22 cellular contexts compared by ENCODE assay signal in genomic region chr20:8219403-8219802, GRCh38.
DNase-seq lines count a peak whose midpoint lies in the region; ATAC-seq, FAIRE-seq and TF ChIP-seq lines count a peak whose summit lies in the region.
"Had no signal": no experiment of that assay in that cellular context is flagged by ENCODE, and none has a peak within 500 bp of the region (broad histone marks: within the 10 kb centered on the region; RNA-seq: fewer than 3 reads in every experiment).

No MANE protein-coding gene starts in this region.

- H4K5ac ChIP-seq in IMR-90 (ENCODE audit: low read depth, low read length) (peak overlapping the region; percentile 79; the same call in 1 of the 2 replicates), mesendoderm (ENCODE audit: low read length) (no peak overlapping the region)

- no peak for TF ChIP-seq EP300 in gastroesophageal sphincter (IDR thresholded peaks at IDR 0.05)

- H3K23ac ChIP-seq in IMR-90 (ENCODE audit: low read depth, low read length), result peak overlapping the region; percentile 31; the same call in 1 of the 2 replicates
- no peak overlapping the region for H3K23ac ChIP-seq in mesendoderm (ENCODE audit: low read length)

- H4K8ac ChIP-seq in IMR-90 (ENCODE audit: low read depth in 2 of 2, low read length in 2 of 2), result peak overlapping the region; percentile 51 to 62; a peak in 3 of 4 replicates
- no peak overlapping the region for H4K8ac ChIP-seq in mesendoderm (ENCODE audit: low read depth, low read length)

- H4K91ac ChIP-seq in IMR-90 (ENCODE audit: insufficient read depth, low read depth, low read length), result peak overlapping the region; percentile 80

- H3K9me3 ChIP-seq in IMR-90 (ENCODE audit: control insufficient read depth, insufficient read depth, low read length) (no peaks in the 10 kb centered on the region), astrocyte (ENCODE audit: insufficient read depth, low read depth, low read length) (no peaks in the 10 kb centered on the region), gastroesophageal sphincter (no peaks in the 10 kb centered on the region)
- H3K9me3 ChIP-seq: BE2C had no signal

- no peak overlapping the region for H3K4me3 ChIP-seq in IMR-90 (ENCODE audit: insufficient read depth, low read depth, low read length)
- no peak overlapping the region for H3K4me3 ChIP-seq in astrocyte (ENCODE audit: insufficient read depth, low read depth, low read length)
- no peak overlapping the region for H3K4me3 ChIP-seq in gastroesophageal sphincter
- H3K4me3 ChIP-seq in mesendoderm (ENCODE audit: low read length), result no peak overlapping the region
- H3K4me3 ChIP-seq: GM12878 had no signal

- no peaks in the 10 kb centered on the region for H3K9me1 ChIP-seq in IMR-90 (ENCODE audit: insufficient read depth, low read length)

- H3K4me3 Mint-ChIP-seq in astrocyte (ENCODE audit: unreplicated experiment), result no peak overlapping the region
- H3K4me3 Mint-ChIP-seq: CD4-positive, CD25-positive, alpha-beta regulatory T cell; CD8-positive, alpha-beta memory T cell; IgD-negative memory B cell had no signal

- H3K4me1 ChIP-seq in IMR-90 (ENCODE audit: control insufficient read depth, insufficient read depth, low read length) (peaks cover 18% of the 10 kb centered on the region), astrocyte (ENCODE audit: insufficient read depth, low read length) (peaks cover 31% of the 10 kb centered on the region), gastroesophageal sphincter (peaks cover 16 to 89% (median 38%) of the 10 kb centered on the region in 3 donors), mesendoderm (ENCODE audit: control insufficient read depth, low read depth, low read length) (no peaks in the 10 kb centered on the region)
- H3K4me1 ChIP-seq: BE2C had no signal

- H3K56ac ChIP-seq in IMR-90 (ENCODE audit: extremely low read depth, insufficient read depth, low read length) (peak overlapping the region; percentile 48; the same call in 1 of the 2 replicates), mesendoderm (ENCODE audit: low read length) (no peak overlapping the region)

- no peaks in the 10 kb centered on the region for H3K36me3 Mint-ChIP-seq in astrocyte (ENCODE audit: low read depth, unreplicated experiment)
- H3K36me3 Mint-ChIP-seq: CD4-positive, CD25-positive, alpha-beta regulatory T cell; IgD-negative memory B cell had no signal

- no peaks in the 10 kb centered on the region for H3K79me2 ChIP-seq in astrocyte (ENCODE audit: insufficient read depth, low read length)
- H3K79me2 ChIP-seq in mesendoderm (ENCODE audit: control insufficient read depth, insufficient read depth, low read length), result no peaks in the 10 kb centered on the region

- TF ChIP-seq CTCF in IMR-90 (conservative IDR thresholded peaks at IDR 0.05; ENCODE audit: low read depth, low read length) (no peak), astrocyte (IDR thresholded peaks at IDR 0.05; ENCODE audit: insufficient read depth, low read depth, low read length) (no peak), gastroesophageal sphincter (IDR thresholded peaks at IDR 0.05) (no peak)

- dilution Hi-C loops in IMR-90 (cut with HindIII; ENCODE audit: low sequenced_read_pairs, unreplicated experiment), result no loop called here

- H3K4me1 Mint-ChIP-seq in astrocyte (ENCODE audit: low read depth, unreplicated experiment), result peaks cover 20% of the 10 kb centered on the region

- H4K20me1 ChIP-seq in IMR-90 (ENCODE audit: insufficient read depth, low read length) (no peaks in the 10 kb centered on the region), astrocyte (ENCODE audit: insufficient read depth, low read length) (no peaks in the 10 kb centered on the region)

- TF ChIP-seq POLR2A in IMR-90 (IDR thresholded peaks at IDR 0.05; ENCODE audit: low read depth, low read length), result no peak
- no peak for TF ChIP-seq POLR2A in gastroesophageal sphincter (IDR thresholded peaks at IDR 0.05)

- in situ Hi-C loops in IMR-90 (cut with MboI; ENCODE audit: low sequenced_read_pairs), result no loop called here

- H2AK5ac ChIP-seq in IMR-90 (ENCODE audit: low read depth, low read length) (no peak overlapping the region), mesendoderm (ENCODE audit: low read length) (no peak overlapping the region)

- no CpG with 5 or more reads among the region's 3 CpGs for WGBS in IMR-90 (ENCODE audit: extremely low coverage in 2 of 2, insufficient read length in 1 of 2), 2 experiments
- 61 to 79% methylated on average over 2 to 3 of the region's 3 CpGs for WGBS in gastroesophageal sphincter (ENCODE audit: low coverage in 1 of 2), 2 donors
- no CpG with 5 or more reads among the region's 3 CpGs for WGBS in mesendoderm (ENCODE audit: extremely low coverage, insufficient coverage, low lambda C conversion rate)

- FAIRE-seq in astrocyte (lab: Jason Lieb, UNC), result no peak
- FAIRE-seq: GM12878, GM19239, HTR-8/SVneo had no signal

- peak overlapping the region; percentile 16; the same call in 1 of the 2 replicates for H3K27ac ChIP-seq in IMR-90 (ENCODE audit: insufficient read depth, low read length)
- no peak overlapping the region for H3K27ac ChIP-seq in astrocyte (ENCODE audit: low read depth, low read length)
- H3K27ac ChIP-seq in gastroesophageal sphincter, result peak overlapping the region in 3 of 4 donors; percentile 5 to 42 (median 26)
- no peak overlapping the region for H3K27ac ChIP-seq in mesendoderm (ENCODE audit: low read depth, low read length)

- peaks cover 7% of the 10 kb centered on the region for H3K9me3 Mint-ChIP-seq in astrocyte (ENCODE audit: unreplicated experiment)

- H3K4me2 ChIP-seq in IMR-90 (ENCODE audit: low read depth, low read length) (no peak overlapping the region; the same call in 1 of the 2 replicates), astrocyte (ENCODE audit: low read length) (peak overlapping the region; percentile 41), mesendoderm (ENCODE audit: low read length) (no peak overlapping the region)

- H3K14ac ChIP-seq in IMR-90 (replicated peaks; ENCODE audit: low read depth, low read length), result peak overlapping the region; percentile 82

- no peaks in the 10 kb centered on the region for H3K27me3 Mint-ChIP-seq in astrocyte (ENCODE audit: low read depth, unreplicated experiment)
- H3K27me3 Mint-ChIP-seq: CD4-positive, CD25-positive, alpha-beta regulatory T cell; CD8-positive, alpha-beta memory T cell had no signal

- peak overlapping the region; percentile 82 for H2BK5ac ChIP-seq in IMR-90 (ENCODE audit: low read depth, low read length, poor library complexity, severe bottlenecking)
- H2BK5ac ChIP-seq in mesendoderm (ENCODE audit: low read length), result no peak overlapping the region

- peak overlapping the region; percentile 82 for H3K4ac ChIP-seq in IMR-90 (ENCODE audit: low read depth, low read length)
- H3K4ac ChIP-seq in mesendoderm (ENCODE audit: low read depth, low read length), result no peak overlapping the region

- H3K18ac ChIP-seq in IMR-90 (ENCODE audit: low read depth, low read length) (peak overlapping the region; percentile 88; the same call in 1 of the 2 replicates), mesendoderm (ENCODE audit: low read length) (no peak overlapping the region)

- DNase-seq in IMR-90 (no peak), astrocyte (ENCODE audit: low read depth) (no peak), cerebellum (ENCODE audit: low spot score) (no peak), AG20443 (ENCODE audit: low spot score) (no peak), mesendoderm (no peak)
- DNase-seq in stimulated activated CD4-positive, alpha-beta T cell treated with anti-CD3 and anti-CD28 coated beads, Interleukin-2, amount 100 ng/mL, for 24 hours, result no peak
- DNase-seq: BE2C; C1 segment of cervical spinal cord; CD4-positive, CD25-positive, alpha-beta regulatory T cell; CD8-positive, alpha-beta memory T cell; COR-L47; DMS 273 treated with DMSO at 0.1 percent for 48 hours; DMS53; DND-41; GOT3; H7 had no signal

- H2AK9ac ChIP-seq in IMR-90 (replicated peaks; ENCODE audit: low read depth, low read length, poor library complexity), result no peak overlapping the region

- CTCF ChIA-PET in IMR-90 (lab: Yijun Ruan, JAX), result no interaction called here

- peak overlapping the region; percentile 18 for H3K27ac Mint-ChIP-seq in astrocyte (ENCODE audit: unreplicated experiment)
- H3K27ac Mint-ChIP-seq: CD4-positive, CD25-positive, alpha-beta regulatory T cell; CD8-positive, alpha-beta memory T cell; IgD-negative memory B cell had no signal

- no TSS peak for BruUV-seq in IMR-90 (replicated peaks; lab: Mats Ljungman, UMichigan)

- H2AFZ ChIP-seq in IMR-90 (replicated peaks; ENCODE audit: low read length, poor library complexity) (no peak overlapping the region), astrocyte (ENCODE audit: low read depth, low read length) (no peak overlapping the region)

- H2BK15ac ChIP-seq in IMR-90 (ENCODE audit: low read depth, low read length) (peak overlapping the region; percentile 90), mesendoderm (replicated peaks; ENCODE audit: low read depth) (no peak overlapping the region)

- no peak for ATAC-seq in IMR-90 (ENCODE audit: low read depth)
- ATAC-seq in gastroesophageal sphincter, result no peak
- ATAC-seq: GM12878, HCT116 had no signal

- H3K36me3 ChIP-seq in IMR-90 (ENCODE audit: control insufficient read depth, insufficient read depth, low read length) (no peaks in the 10 kb centered on the region), astrocyte (ENCODE audit: insufficient read depth, low read length) (no peaks in the 10 kb centered on the region), gastroesophageal sphincter (no peaks in the 10 kb centered on the region), mesendoderm (ENCODE audit: control insufficient read depth, insufficient read depth, low read length) (no peaks in the 10 kb centered on the region)
- H3K36me3 ChIP-seq: BE2C had no signal

- peaks cover 20 to 35% of the 10 kb centered on the region in 2 experiments for H3K79me1 ChIP-seq in IMR-90 (ENCODE audit: low read depth in 1 of 2, low read length in 2 of 2)
- H3K79me1 ChIP-seq in mesendoderm (ENCODE audit: low read length), result no peaks in the 10 kb centered on the region

- no peak overlapping the region for H3K9ac ChIP-seq in IMR-90 (ENCODE audit: low read depth, low read length)
- no peak overlapping the region for H3K9ac ChIP-seq in astrocyte (ENCODE audit: low read length)
- no peak overlapping the region for H3K9ac ChIP-seq in mesendoderm (ENCODE audit: low read length)

- POLR2A ChIA-PET in IMR-90 (lab: Charles Lee; ENCODE audit: unreplicated experiment), result no interaction called here

- peak overlapping the region; percentile 85 for H2BK20ac ChIP-seq in IMR-90 (ENCODE audit: low read depth, low read length)

- H2BK120ac ChIP-seq in IMR-90 (ENCODE audit: low read depth, low read length) (peak overlapping the region; percentile 90), mesendoderm (ENCODE audit: low read depth, low read length) (no peak overlapping the region)

- intact Hi-C loops in IMR-90 (cut with micrococcal nuclease), result no loop called here

- TF ChIP-seq RAD21 in IMR-90 (IDR thresholded peaks at IDR 0.05; ENCODE audit: low read length), result no peak

- H3K27me3 ChIP-seq in IMR-90 (ENCODE audit: control insufficient read depth, insufficient read depth, low read length) (no peaks in the 10 kb centered on the region), astrocyte (ENCODE audit: insufficient read depth, low read length) (no peaks in the 10 kb centered on the region), gastroesophageal sphincter (no peaks in the 10 kb centered on the region), mesendoderm (ENCODE audit: insufficient read depth, low read length, poor library complexity) (no peaks in the 10 kb centered on the region)
- H3K27me3 ChIP-seq: BE2C had no signal

TF ChIP-seq in IMR-90, 13 proteins besides CTCF, POLR2A, EP300 and RAD21 (continues in another document):
- no peak for TF ChIP-seq FOS (IDR thresholded peaks at IDR 0.05; ENCODE audit: low read depth, low read length)

Comparison
In these comparisons a context has a peak if more than half of its experiments do, and no peak if none do; other contexts are left out.
1. H3K27ac ChIP-seq: peak in IMR-90 (single experiment) and gastroesophageal sphincter (3 of 4); none in astrocyte (single experiment) and mesendoderm (single experiment).